19 cellular contexts compared by ENCODE assay signal in genomic region chr15:57557267-57557666, GRCh38. TPM values are rescaled to one million over a fixed set of nuclear protein-coding genes. Genes with fewer than 3 reads are reported as not detected.
A peak's percentile ranks its signal among the peaks of the same experiment; 100 is the strongest.
DNase-seq lines count a peak whose midpoint lies in the region; ATAC-seq and TF ChIP-seq lines count a peak whose summit lies in the region.
"Had no signal": no experiment of that assay in that cellular context is flagged by ENCODE, and none has a peak within 500 bp of the region (broad histone marks: within the 10 kb centered on the region; RNA-seq: fewer than 3 reads in every experiment).

No MANE protein-coding gene starts in this region.

- peaks cover 11% of the 10 kb centered on the region for H3K9me3 ChIP-seq in WERI-Rb-1 (ENCODE audit: severe bottlenecking)
- H3K9me3 ChIP-seq: BE2C, BLaER1 had no signal

- H3K27me3 ChIP-seq in WERI-Rb-1 (ENCODE audit: insufficient read depth, low read depth, severe bottlenecking), result no peaks in the 10 kb centered on the region
- H3K27me3 ChIP-seq: BE2C, BLaER1 had no signal

- no peaks in the 10 kb centered on the region for H3K36me3 Mint-ChIP-seq in WTC11
- H3K36me3 Mint-ChIP-seq: CD14-positive monocyte; CD4-positive, alpha-beta memory T cell; CD4-positive, CD25-positive, alpha-beta regulatory T cell; CD8-positive, alpha-beta memory T cell had no signal

- ATAC-seq in WTC11 (no peak), GM18861 (IDR thresholded peaks at IDR 0.05; ENCODE audit: unreplicated experiment) (no peak)

- CTCF ChIA-PET in WTC11 (lab: Charles Lee), result interaction anchor here (0.9 to 1.3 kb wide), 2 partner anchors 15 to 76 kb away, joined by 3 to 6 read pairs; no protein-coding TSS in a partner anchor

- H3K27ac ChIP-seq in WERI-Rb-1, result no peak overlapping the region
- H3K27ac ChIP-seq: BLaER1 had no signal

- no peaks in the 10 kb centered on the region for H3K36me3 ChIP-seq in WERI-Rb-1
- H3K36me3 ChIP-seq: BE2C, BLaER1 had no signal

- no peak overlapping the region for H3K4me3 ChIP-seq in WERI-Rb-1 (ENCODE audit: low read depth, low read length)
- H3K4me3 ChIP-seq: BLaER1 had no signal

- peaks cover 16% of the 10 kb centered on the region for H3K4me1 Mint-ChIP-seq in WTC11

- H3K27me3 Mint-ChIP-seq in WTC11 (ENCODE audit: low read depth), result no peaks in the 10 kb centered on the region

- TF ChIP-seq CTCF in WERI-Rb-1 (IDR thresholded peaks at IDR 0.05; ENCODE audit: low read depth, low read length) (no peak), WTC11 (IDR thresholded peaks at IDR 0.05) (no peak)

- H3K4me3 Mint-ChIP-seq in WTC11, result no peak overlapping the region
- H3K4me3 Mint-ChIP-seq: CD14-positive monocyte; CD4-positive, alpha-beta memory T cell; CD4-positive, CD25-positive, alpha-beta regulatory T cell; CD8-positive, alpha-beta memory T cell had no signal

- POLR2A ChIA-PET in WTC11 (lab: Charles Lee), result no interaction called here

- no peaks in the 10 kb centered on the region for H3K9me3 Mint-ChIP-seq in WTC11
- H3K9me3 Mint-ChIP-seq: CD4-positive, CD25-positive, alpha-beta regulatory T cell; CD8-positive, alpha-beta memory T cell had no signal

- H3K27ac Mint-ChIP-seq in WTC11, result no peak overlapping the region
- H3K27ac Mint-ChIP-seq: CD4-positive, alpha-beta memory T cell; CD4-positive, CD25-positive, alpha-beta regulatory T cell had no signal

- DNase-seq in NCI-H524 (lab: John Stamatoyannopoulos, UW) (peak; percentile 39 to 72), NCI-H524 treated with DMSO at 0.1 percent for 48 hours (lab: John Stamatoyannopoulos, UW) (no peak), WERI-Rb-1 (peak; percentile 41), WTC11 (ENCODE audit: low spot score) (no peak), DMS 273 (lab: John Stamatoyannopoulos, UW; ENCODE audit: unreplicated experiment) (no peak)
- DNase-seq: 8988T; ACHN; BE2C; C1 segment of cervical spinal cord; CD4-positive, alpha-beta memory T cell; CD4-positive, CD25-positive, alpha-beta regulatory T cell; CD8-positive, alpha-beta memory T cell; COR-L47; DMS79 treated with DMSO at 0.1 percent for 48 hours; GF-D8 had no signal

TF ChIP-seq in WTC11, 78 proteins besides CTCF, POLR2A, EP300 and RAD21:
- TF ChIP-seq ZNF416 (CRISPR knock-in tag; IDR thresholded peaks at IDR 0.05) (peak; percentile 93), OVOL2 (CRISPR knock-in tag; IDR thresholded peaks at IDR 0.05; ENCODE audit: borderline replicate concordance) (no peak)
TF ChIP-seq in WTC11: peak in this region for 1.

RNA-seq across cellular contexts. Expression of gene MYZAP, which starts 34.4 kb away (rescaled TPM):
- total RNA-seq in WTC11 (2021), result 0.60 to 0.73 TPM (median 0.68 TPM) in 3 replicates
- total RNA-seq: A673; CD8-positive, alpha-beta memory T cell had no signal

Comparison
In these comparisons a context has a peak if more than half of its experiments do, and no peak if none do; other contexts are left out.
1. DNase-seq: peak in NCI-H524 (2 of 2) and WERI-Rb-1 (single experiment); none in NCI-H524 treated with DMSO at 0.1 percent for 48 hours (single experiment), WTC11 (single experiment) and DMS 273 (single experiment).